ENCODE assay signal across 2 cellular contexts in the genomic region with DNA sequence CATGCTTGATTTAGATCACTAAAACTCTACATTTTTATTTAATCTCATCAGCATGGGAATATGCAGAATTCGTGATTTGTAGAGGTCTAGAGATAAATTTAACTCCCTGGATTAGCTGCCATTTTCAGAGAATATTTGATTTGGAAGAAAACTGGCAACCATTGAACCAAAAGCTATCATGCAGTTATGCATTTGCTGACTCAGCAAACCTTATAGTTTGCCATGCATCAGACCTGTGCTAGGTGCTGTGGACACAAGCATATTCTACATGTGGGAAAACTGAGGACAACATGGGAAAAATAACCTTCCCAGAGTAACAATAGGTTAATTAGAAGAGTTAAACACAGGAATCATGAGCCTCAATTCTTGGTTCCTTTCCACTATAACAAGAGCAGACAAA.
TF ChIP-seq lines count a peak whose summit lies in the region.

No MANE protein-coding gene starts in this region.

TF ChIP-seq in HepG2, 621 proteins besides CTCF, POLR2A, EP300 and RAD21:
- TF ChIP-seq TEAD2 (CRISPR knock-in tag; IDR thresholded peaks at IDR 0.05) (no peak), MAFF (IDR thresholded peaks at IDR 0.05; ENCODE audit: low read depth, low read length) (peak; percentile 100), MAFK (conservative IDR thresholded peaks at IDR 0.05 in 1 of 2, IDR thresholded peaks at IDR 0.05 in 1 of 2; ENCODE audit: low read length in 2 of 2) (peak; percentile 99 to 100)

TF ChIP-seq in H1, 55 proteins besides CTCF, POLR2A, EP300 and RAD21:
- TF ChIP-seq MAFK (IDR thresholded peaks at IDR 0.05; ENCODE audit: low read depth, low read length) (peak; percentile 99), CBX5 (IDR thresholded peaks at IDR 0.05; ENCODE audit: low read depth, low read length) (no peak)
